Comparison of ENCODE assay signal across 22 cellular contexts in genomic region chr4:123788577-123788976, GRCh38.
DNase-seq lines count a peak whose midpoint lies in the region; ATAC-seq and TF ChIP-seq lines count a peak whose summit lies in the region.
"Had no signal": no experiment of that assay in that cellular context is flagged by ENCODE, and none has a peak within 500 bp of the region (broad histone marks: within the 10 kb centered on the region; RNA-seq: fewer than 3 reads in every experiment).

No MANE protein-coding gene starts in this region.

- no peaks in the 10 kb centered on the region for H3K9me3 ChIP-seq in gastrocnemius medialis

- H3K27me3 ChIP-seq in gastrocnemius medialis = no peaks in the 10 kb centered on the region

- peak; percentile 66 for DNase-seq in EH (ENCODE audit: low read depth)
- DNase-seq in amniotic epithelial cell (ENCODE audit: low read depth) = peak; percentile 19
- peak; percentile 55 for DNase-seq in fibroblast of mammary gland (ENCODE audit: low read depth)
- DNase-seq in gastrocnemius medialis = no peak
- DNase-seq in left colon = no peak
- DNase-seq: activated CD4-positive, alpha-beta memory T cell treated with anti-CD3 and anti-CD28 coated beads, Interleukin-2, amount 10 ng/mL, durations not matched to agents 7 days and 5 days; activated CD4-positive, alpha-beta T cell treated with anti-CD3 and anti-CD28 coated beads for 1 hour; activated CD8-positive, alpha-beta memory T cell treated with anti-CD3 and anti-CD28 coated beads, Interleukin-2, amount 50 U/mL, for 4 hours; activated naive CD4-positive, alpha-beta T cell treated with Interleukin-2 at 50 U/mL for 16 hours; CD4-positive, alpha-beta memory T cell; H7; kidney; mammary epithelial cell; NCI-H1436 treated with DMSO at 0.1 percent for 48 hours; NCI-H345; NCI-H69; SIG-M5; SW 1271 had no signal

- TF ChIP-seq POLR2A in gastrocnemius medialis (IDR thresholded peaks at IDR 0.05) = no peak

- ATAC-seq in gastrocnemius medialis (no peak), left colon (no peak), GM19035 (IDR thresholded peaks at IDR 0.05; ENCODE audit: unreplicated experiment) (no peak), HG02588 (IDR thresholded peaks at IDR 0.05; ENCODE audit: unreplicated experiment) (no peak)
- ATAC-seq: stimulated activated memory B cell treated with anti-CD40 and anti-IgM and Interleukin-4, amounts not matched to agents 10 μg/mL and 1 μg/mL and 100 μg/mL, for 72 hours had no signal

- TF ChIP-seq CTCF in fibroblast of mammary gland (conservative IDR thresholded peaks at IDR 0.05; ENCODE audit: control insufficient read depth, insufficient read depth, low read depth, low read length) (no peak), gastrocnemius medialis (IDR thresholded peaks at IDR 0.05 in 4 of 5, conservative IDR thresholded peaks at IDR 0.05 in 1 of 5) (no peak)

- H3K27ac ChIP-seq in gastrocnemius medialis = peak overlapping the region; percentile 68 to 79 (median 72)

- no peaks in the 10 kb centered on the region for H3K36me3 ChIP-seq in gastrocnemius medialis

- H3K4me1 ChIP-seq in gastrocnemius medialis = peaks cover 18 to 35% of the 10 kb centered on the region in 2 donors

- intact Hi-C loops in gastrocnemius medialis (cut with DNase I; ENCODE audit: low total_unique reads) (loop anchor here (5.0 kb wide), 1 partner anchor 239 kb away; no protein-coding TSS in a partner anchor), left colon (cut with DNase I, micrococcal nuclease) (no loop called here)

- in situ Hi-C loops in gastrocnemius medialis (cut with MboI; ENCODE audit: low sequenced_read_pairs in 4 of 4) = no loop called here

- no peak overlapping the region for H3K4me3 ChIP-seq in fibroblast of mammary gland (ENCODE audit: control insufficient read depth, low read depth, low read length)
- no peak overlapping the region for H3K4me3 ChIP-seq in gastrocnemius medialis
- H3K4me3 ChIP-seq: skin epidermis had no signal

Comparison
In these comparisons a context has a peak if more than half of its experiments do, and no peak if none do; other contexts are left out.
1. DNase-seq: peak in EH (single experiment), amniotic epithelial cell (single experiment) and fibroblast of mammary gland (single experiment); none in gastrocnemius medialis (0 of 2) and left colon (0 of 2).